19 cellular contexts compared by ENCODE assay signal in the genomic region with DNA sequence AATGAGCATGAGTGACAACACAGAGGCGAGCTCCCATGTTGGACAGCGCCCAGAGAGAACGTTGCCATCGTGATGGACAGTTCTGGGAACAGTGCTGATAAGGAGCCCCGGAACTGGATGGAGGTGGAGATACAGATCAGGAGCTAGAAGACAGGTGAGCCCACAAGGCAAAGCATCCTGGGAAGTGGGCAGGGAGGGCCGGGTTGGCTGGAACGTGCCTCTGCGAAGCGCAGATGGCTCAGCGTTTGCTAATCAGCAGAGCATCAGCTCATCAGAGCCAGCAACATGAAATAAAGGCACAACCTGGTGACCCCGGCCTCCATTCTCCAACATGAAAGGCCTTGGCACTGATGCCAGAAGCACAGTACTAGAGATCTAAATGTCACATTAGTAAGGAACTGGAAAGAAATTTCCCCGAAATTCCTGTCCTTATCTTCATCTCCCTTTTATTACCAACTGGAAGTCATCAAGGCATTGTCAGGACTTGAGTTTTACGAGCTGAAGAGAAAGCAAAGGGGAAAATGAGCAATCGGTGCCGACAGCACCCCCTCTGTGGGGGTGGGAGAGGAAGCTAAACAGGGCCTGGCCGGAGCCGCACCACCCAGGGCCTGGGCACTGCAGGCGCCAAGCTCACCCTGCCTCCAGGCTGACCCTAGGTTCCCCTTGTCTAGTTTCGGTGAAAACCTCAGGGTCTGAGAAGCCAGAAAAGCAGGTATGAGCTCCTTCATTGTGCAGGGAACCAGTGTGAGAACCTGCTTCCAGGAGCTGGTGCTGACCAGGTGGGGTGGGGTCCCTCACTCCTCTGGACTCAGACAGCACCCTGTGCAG. TPM values are rescaled to one million over a fixed set of nuclear protein-coding genes. Genes with fewer than 3 reads are reported as not detected.
DNase-seq lines count a peak whose midpoint lies in the region; ATAC-seq, FAIRE-seq and TF ChIP-seq lines count a peak whose summit lies in the region.
"Had no signal": no experiment of that assay in that cellular context is flagged by ENCODE, and none has a peak within 500 bp of the region (broad histone marks: within the 10 kb centered on the region; RNA-seq: fewer than 3 reads in every experiment).

No MANE protein-coding gene starts in this region.

- BruUV-seq in MCF 10A (replicated peaks; lab: Mats Ljungman, UMichigan) (no TSS peak), mammary epithelial cell (replicated peaks; lab: Mats Ljungman, UMichigan) (no TSS peak)

- in situ Hi-C loops in mammary epithelial cell (cut with MboI; ENCODE audit: low sequenced_read_pairs in 2 of 2): no loop called here

- H3K27me3 Mint-ChIP-seq in MCF 10A (ENCODE audit: insufficient read depth, unreplicated experiment): no peaks in the 10 kb centered on the region
- peaks cover 20% of the 10 kb centered on the region for H3K27me3 Mint-ChIP-seq in activated CD4-positive, alpha-beta memory T cell treated with anti-CD3 and anti-CD28 coated beads, Interleukin-2, amount 10 ng/mL, durations not matched to agents 7 days and 5 days

- DNase-seq in breast epithelium (ENCODE audit: low spot score in 2 of 2): no peak
- no peak for DNase-seq in MCF 10A (ENCODE audit: unreplicated experiment)
- DNase-seq in mammary epithelial cell: peak; percentile 51
- no peak for DNase-seq in mucosa of descending colon
- DNase-seq in urothelium cell line (ENCODE audit: low spot score): no peak
- no peak for DNase-seq in activated CD4-positive, alpha-beta memory T cell treated with anti-CD3 and anti-CD28 coated beads, Interleukin-2, amount 10 ng/mL, durations not matched to agents 7 days and 5 days
- no peak for DNase-seq in NCI-H2107 (lab: John Stamatoyannopoulos, UW)
- no peak for DNase-seq in retina
- DNase-seq: activated CD4-positive, alpha-beta T cell treated with anti-CD3 and anti-CD28 coated beads for 4 hours; CD4-positive, alpha-beta memory T cell; effector memory CD4-positive, alpha-beta T cell; naive thymus-derived CD8-positive, alpha-beta T cell; stimulated activated CD4-positive, alpha-beta T cell treated with anti-CD3 and anti-CD28 coated beads, Interleukin-2, amount 100 ng/mL, for 48 hours; tibial artery had no signal

- H3K27ac Mint-ChIP-seq in MCF 10A (ENCODE audit: low read depth, unreplicated experiment): no peak overlapping the region
- H3K27ac Mint-ChIP-seq in activated CD4-positive, alpha-beta memory T cell treated with anti-CD3 and anti-CD28 coated beads, Interleukin-2, amount 10 ng/mL, durations not matched to agents 7 days and 5 days: no peak overlapping the region
- H3K27ac Mint-ChIP-seq: activated naive CD8-positive, alpha-beta T cell; CD4-positive, alpha-beta memory T cell; naive thymus-derived CD8-positive, alpha-beta T cell had no signal

- no peaks in the 10 kb centered on the region for H3K79me2 ChIP-seq in mammary epithelial cell (ENCODE audit: insufficient read depth, low read length)

- no peak overlapping the region for H3K9ac ChIP-seq in mammary epithelial cell (ENCODE audit: insufficient read depth, low read length)
- H3K9ac ChIP-seq: KMS-11 had no signal

- no peaks in the 10 kb centered on the region for H3K4me1 Mint-ChIP-seq in MCF 10A (ENCODE audit: insufficient read depth, unreplicated experiment)
- peaks cover 4% of the 10 kb centered on the region for H3K4me1 Mint-ChIP-seq in activated CD4-positive, alpha-beta memory T cell treated with anti-CD3 and anti-CD28 coated beads, Interleukin-2, amount 10 ng/mL, durations not matched to agents 7 days and 5 days

- no peaks in the 10 kb centered on the region for H3K36me3 ChIP-seq in breast epithelium
- H3K36me3 ChIP-seq in mammary epithelial cell (ENCODE audit: insufficient read depth, low read length): no peaks in the 10 kb centered on the region
- no peaks in the 10 kb centered on the region for H3K36me3 ChIP-seq in mucosa of descending colon (ENCODE audit: low read depth)
- H3K36me3 ChIP-seq: tibial artery had no signal

- H3K27me3 ChIP-seq in breast epithelium (no peaks in the 10 kb centered on the region), mammary epithelial cell (ENCODE audit: insufficient read depth, low read length) (no peaks in the 10 kb centered on the region)
- H3K27me3 ChIP-seq: tibial artery had no signal

- FAIRE-seq in urothelium cell line (lab: Jason Lieb, UNC): peak; percentile 37
- FAIRE-seq: A204.1, GM12891 had no signal

- peak overlapping the region in 1 of 3 donors; percentile 31 for H3K4me3 ChIP-seq in breast epithelium
- H3K4me3 ChIP-seq in mammary epithelial cell (replicated peaks in 1 of 3; ENCODE audit: insufficient read depth in 1 of 3, low read depth in 2 of 3, low read length in 3 of 3): no peak overlapping the region
- H3K4me3 ChIP-seq in mucosa of descending colon: no peak overlapping the region
- H3K4me3 ChIP-seq: tibial artery had no signal

- H3K4me2 ChIP-seq in mammary epithelial cell (ENCODE audit: insufficient read depth, low read depth, low read length): peak overlapping the region; percentile 56
- H3K4me2 ChIP-seq: KMS-11 had no signal

- TF ChIP-seq CTCF in breast epithelium (IDR thresholded peaks at IDR 0.05) (no peak), MCF 10A (IDR thresholded peaks at IDR 0.05; ENCODE audit: unreplicated experiment) (no peak), mammary epithelial cell (conservative IDR thresholded peaks at IDR 0.05 in 1 of 2, IDR thresholded peaks at IDR 0.05 in 1 of 2; ENCODE audit: extremely low read depth in 1 of 2, insufficient read depth in 1 of 2, low read depth in 1 of 2, low read length in 2 of 2) (no peak), mucosa of descending colon (IDR thresholded peaks at IDR 0.05) (no peak)

- peak overlapping the region; percentile 73 for H2AFZ ChIP-seq in mammary epithelial cell (ENCODE audit: low read depth, low read length)

- H3K9me3 ChIP-seq in breast epithelium (no peaks in the 10 kb centered on the region), mammary epithelial cell (replicated peaks; ENCODE audit: insufficient read depth, low read length) (no peaks in the 10 kb centered on the region), mucosa of descending colon (no peaks in the 10 kb centered on the region)
- H3K9me3 ChIP-seq: tibial artery had no signal

- intact Hi-C loops in breast epithelium (cut with DNase I; ENCODE audit: low total_unique reads): no loop called here
- intact Hi-C loops in MCF 10A (cut with micrococcal nuclease): no loop called here
- intact Hi-C loops in mammary epithelial cell (cut with micrococcal nuclease): no loop called here
- intact Hi-C loops in mucosa of descending colon (cut with DNase I, micrococcal nuclease): no loop called here

- no peak for TF ChIP-seq POLR2A in breast epithelium (IDR thresholded peaks at IDR 0.05)

- H4K20me1 ChIP-seq in mammary epithelial cell (ENCODE audit: insufficient read depth, low read length): no peaks in the 10 kb centered on the region

- CTCF ChIA-PET in MCF 10A (lab: Yijun Ruan, JAX) (interaction anchor here (0.6 to 1.0 kb wide), 2 partner anchors 56 to 362 kb away, joined by 3 read pairs; no protein-coding TSS in a partner anchor), mammary epithelial cell (lab: Charles Lee; ENCODE audit: low non-redundant PET) (no interaction called here)
- CTCF ChIA-PET in activated CD4-positive, alpha-beta memory T cell treated with anti-CD3 and anti-CD28 coated beads, Interleukin-2, amount 10 ng/mL, durations not matched to agents 7 days and 5 days (lab: Charles Lee): interaction anchor here (0.9 kb wide), 1 partner anchor 62 kb away, joined by 3 read pairs; no protein-coding TSS in a partner anchor

- ATAC-seq in mucosa of descending colon: peak; percentile 50
- ATAC-seq: naive thymus-derived CD8-positive, alpha-beta T cell had no signal

- dilution Hi-C loops in mammary epithelial cell (cut with HindIII; ENCODE audit: low sequenced_read_pairs): no loop called here

- H3K27ac ChIP-seq in breast epithelium (peak overlapping the region; percentile 73 to 74), mammary epithelial cell (ENCODE audit: insufficient read depth, low read depth, low read length) (no peak overlapping the region)
- H3K27ac ChIP-seq: KMS-11, tibial artery had no signal

- H3K4me3 Mint-ChIP-seq in MCF 10A (ENCODE audit: unreplicated experiment): no peak overlapping the region
- no peak overlapping the region for H3K4me3 Mint-ChIP-seq in activated CD4-positive, alpha-beta memory T cell treated with anti-CD3 and anti-CD28 coated beads, Interleukin-2, amount 10 ng/mL, durations not matched to agents 7 days and 5 days
- H3K4me3 Mint-ChIP-seq: activated naive CD8-positive, alpha-beta T cell; CD4-positive, alpha-beta memory T cell; naive thymus-derived CD8-positive, alpha-beta T cell had no signal

- no peaks in the 10 kb centered on the region for H3K9me3 Mint-ChIP-seq in MCF 10A (ENCODE audit: unreplicated experiment)
- H3K9me3 Mint-ChIP-seq in activated CD4-positive, alpha-beta memory T cell treated with anti-CD3 and anti-CD28 coated beads, Interleukin-2, amount 10 ng/mL, durations not matched to agents 7 days and 5 days: no peaks in the 10 kb centered on the region
- H3K9me3 Mint-ChIP-seq: CD4-positive, alpha-beta memory T cell; naive thymus-derived CD8-positive, alpha-beta T cell had no signal

- H3K4me1 ChIP-seq in breast epithelium (peaks cover 6 to 11% of the 10 kb centered on the region in 2 donors), mammary epithelial cell (ENCODE audit: insufficient read depth, low read length) (peaks cover 24% of the 10 kb centered on the region), mucosa of descending colon (ENCODE audit: low read depth) (no peaks in the 10 kb centered on the region)

- 35% methylated on average over 17 of the region's 19 CpGs for WGBS in mammary epithelial cell (ENCODE audit: low coverage, missing lambda C conversion rate)

- no peaks in the 10 kb centered on the region for H3K36me3 Mint-ChIP-seq in MCF 10A (ENCODE audit: insufficient read depth, unreplicated experiment)
- H3K36me3 Mint-ChIP-seq in activated CD4-positive, alpha-beta memory T cell treated with anti-CD3 and anti-CD28 coated beads, Interleukin-2, amount 10 ng/mL, durations not matched to agents 7 days and 5 days (ENCODE audit: low read depth): no peaks in the 10 kb centered on the region
- H3K36me3 Mint-ChIP-seq: activated naive CD8-positive, alpha-beta T cell; CD4-positive, alpha-beta memory T cell; naive thymus-derived CD8-positive, alpha-beta T cell had no signal

- POLR2A ChIA-PET in MCF 10A (lab: Yijun Ruan, JAX): interaction anchor here (0.6 kb wide), 1 partner anchor 41 kb away, joined by 3 read pairs; no protein-coding TSS in a partner anchor
- POLR2A ChIA-PET in activated CD4-positive, alpha-beta memory T cell treated with anti-CD3 and anti-CD28 coated beads, Interleukin-2, amount 10 ng/mL, durations not matched to agents 7 days and 5 days (lab: Charles Lee): no interaction called here

RNA-seq across cellular contexts. Expression of a gene that starts 19.9 kb away (rescaled TPM):
- total RNA-seq in breast epithelium (1 to 10 TPM in 2 of 3 donors, under 1 TPM in 1; 0.16 to 3.5 (median 1.3) TPM), MCF 10A (2022) (0.20 TPM in 1 of 2 replicates, not detected in the other), mammary epithelial cell (1 to 10 TPM in 1 of 2 donors, under 1 TPM in 1; 0.56 to 1.7 TPM), mucosa of descending colon (1 to 10 TPM in 1 of 3 donors, under 1 TPM in 1, not detected in 1; 0.34 to 1.0 TPM)
- polyA plus RNA-seq in mammary epithelial cell: 0.29 TPM
- not detected for polyA minus RNA-seq in mammary epithelial cell
- total RNA-seq in activated CD4-positive, alpha-beta memory T cell treated with anti-CD3 and anti-CD28 coated beads, Interleukin-2, amount 10 ng/mL, durations not matched to agents 7 days and 5 days: not detected
- total RNA-seq: CD4-positive, alpha-beta memory T cell; naive thymus-derived CD8-positive, alpha-beta T cell; T-helper 2 cell treated with Interferon-gamma antibody and Interleukin-4, amounts not matched to agents 100 ng/mL and 5 ng/mL, for 36 hours had no signal
- polyA plus RNA-seq: CD4-positive, alpha-beta memory T cell; naive thymus-derived CD8-positive, alpha-beta T cell had no signal
